In genomic region chr7:5782299-5782690, GRCh38 we compare ENCODE assay signal across 7 cellular contexts. TPM values are rescaled to one million over a fixed set of nuclear protein-coding genes. Genes with fewer than 3 reads are reported as not detected.
DNase-seq lines count a peak whose midpoint lies in the region; ATAC-seq and TF ChIP-seq lines count a peak whose summit lies in the region.
"Not testable (repeated sequence)": the region's sequence is repeated elsewhere in the genome, so short reads cannot be mapped to it uniquely, and the experiment has no call there.

No MANE protein-coding gene starts in this region.

- peaks cover 15% of the 10 kb centered on the region for H3K36me3 Mint-ChIP-seq in CD4-positive, alpha-beta T cell (ENCODE audit: low read depth)
- not testable (repeated sequence) for H3K36me3 Mint-ChIP-seq in IgD-negative memory B cell; central memory CD8-positive, alpha-beta T cell (ENCODE audit: insufficient read depth); endothelial cell (ENCODE audit: low read depth, unreplicated experiment)
- peaks cover 12% of the 10 kb centered on the region for H3K36me3 Mint-ChIP-seq in activated T-helper 17 cell treated with anti-CD3 and anti-CD28 coated beads, Interleukin-2, amount 50 U/mL, for 72 hours (ENCODE audit: low read depth)

- not testable (repeated sequence) for H4K8ac ChIP-seq in neuronal stem cell (ENCODE audit: low read depth, low read length)

- not testable (repeated sequence) for H2BK120ac ChIP-seq in neuronal stem cell (ENCODE audit: low read depth, low read length)

- not testable (repeated sequence) for H4K91ac ChIP-seq in neuronal stem cell (ENCODE audit: low read depth, low read length, poor library complexity)

- not testable (repeated sequence) for H3K9me3 ChIP-seq in CD4-positive, alpha-beta T cell (ENCODE audit: control insufficient read depth, low read length); neuronal stem cell (replicated peaks in 1 of 2; ENCODE audit: control insufficient read depth in 2 of 2, insufficient read depth in 1 of 2, low read depth in 1 of 2, low read length in 2 of 2)

- peak overlapping the region; percentile 38 for H3K4me3 Mint-ChIP-seq in CD4-positive, alpha-beta T cell
- H3K4me3 Mint-ChIP-seq in IgD-negative memory B cell (peak overlapping the region in 3 of 4 donors; percentile 37 to 63 (median 55)), endothelial cell (ENCODE audit: unreplicated experiment) (peak overlapping the region; percentile 21)
- peak overlapping the region; percentile 83 for H3K4me3 Mint-ChIP-seq in activated T-helper 17 cell treated with anti-CD3 and anti-CD28 coated beads, Interleukin-2, amount 50 U/mL, for 72 hours
- not testable (repeated sequence) for H3K4me3 Mint-ChIP-seq in central memory CD8-positive, alpha-beta T cell

- TF ChIP-seq CTCF in CD4-positive, alpha-beta T cell (IDR thresholded peaks at IDR 0.05); VCaP (conservative IDR thresholded peaks at IDR 0.05); endothelial cell (IDR thresholded peaks at IDR 0.05; ENCODE audit: unreplicated experiment): not testable (repeated sequence)

- CTCF ChIA-PET in CD4-positive, alpha-beta T cell (lab: Charles Lee): interaction anchor here (1.2 to 1.7 kb wide), 10 partner anchors 16 to 288 kb away, joined by 3 to 25 read pairs (median 4); no protein-coding TSS in a partner anchor

- not testable (repeated sequence) for H3K27ac Mint-ChIP-seq in CD4-positive, alpha-beta T cell; activated T-helper 17 cell treated with anti-CD3 and anti-CD28 coated beads, Interleukin-2, amount 50 U/mL, for 72 hours; endothelial cell (ENCODE audit: unreplicated experiment)
- peak overlapping the region in 1 of 3 donors; percentile 45 for H3K27ac Mint-ChIP-seq in IgD-negative memory B cell
- peak overlapping the region; percentile 90 for H3K27ac Mint-ChIP-seq in central memory CD8-positive, alpha-beta T cell (ENCODE audit: low read depth)

- H3K36me3 ChIP-seq in neuronal stem cell (replicated peaks in 1 of 2; ENCODE audit: control insufficient read depth in 2 of 2, insufficient read depth in 2 of 2, low read length in 2 of 2): peaks cover 7 to 20% of the 10 kb centered on the region in 2 donors

- POLR2A ChIA-PET in CD4-positive, alpha-beta T cell (lab: Charles Lee): interaction anchor here (1.3 to 2.0 kb wide), 4 partner anchors 41 to 665 kb away, joined by 3 to 27 read pairs (median 5); partner anchors contain the start of gene DAGLB

- not testable (repeated sequence) for H2BK15ac ChIP-seq in neuronal stem cell (ENCODE audit: low read length)

- not testable (repeated sequence) for H3K4me2 ChIP-seq in neuronal stem cell (ENCODE audit: insufficient read depth, low read length, poor library complexity, severe bottlenecking)

- not testable (repeated sequence) for H2BK12ac ChIP-seq in neuronal stem cell (ENCODE audit: low read length)

- not testable (repeated sequence) for H3K9ac ChIP-seq in neuronal stem cell (ENCODE audit: low read depth, low read length, poor library complexity)

- peaks cover 31% of the 10 kb centered on the region for H3K4me1 Mint-ChIP-seq in CD4-positive, alpha-beta T cell (ENCODE audit: low read depth)
- peaks cover 13 to 20% (median 19%) of the 10 kb centered on the region in 3 donors for H3K4me1 Mint-ChIP-seq in IgD-negative memory B cell
- H3K4me1 Mint-ChIP-seq in activated T-helper 17 cell treated with anti-CD3 and anti-CD28 coated beads, Interleukin-2, amount 50 U/mL, for 72 hours: peaks cover 17% of the 10 kb centered on the region
- H3K4me1 Mint-ChIP-seq in central memory CD8-positive, alpha-beta T cell: peaks cover 22% of the 10 kb centered on the region
- not testable (repeated sequence) for H3K4me1 Mint-ChIP-seq in endothelial cell (ENCODE audit: unreplicated experiment)

- not testable (repeated sequence) for H3K14ac ChIP-seq in neuronal stem cell (ENCODE audit: low read length)

- not testable (repeated sequence) for H3K23ac ChIP-seq in neuronal stem cell (ENCODE audit: low read depth, low read length, poor library complexity)

- not testable (repeated sequence) for H2BK5ac ChIP-seq in neuronal stem cell (ENCODE audit: low read length)

- not testable (repeated sequence) for H3K79me1 ChIP-seq in neuronal stem cell (ENCODE audit: low read depth, low read length)

- intact Hi-C loops in CD4-positive, alpha-beta T cell (cut with DNase I, micrococcal nuclease): loop anchor here in 1 of 2 experiments (2.0 to 5.0 kb wide), 3 partner anchors 35 to 290 kb away; no protein-coding TSS in a partner anchor

- H3K18ac ChIP-seq in neuronal stem cell (ENCODE audit: low read length): not testable (repeated sequence)

- H3K4me3 ChIP-seq in neuronal stem cell (ENCODE audit: low read length in 2 of 2): not testable (repeated sequence)

- not testable (repeated sequence) for H3K4ac ChIP-seq in neuronal stem cell (ENCODE audit: low read length)

- not testable (repeated sequence) for H3K4me1 ChIP-seq in neuronal stem cell (ENCODE audit: control insufficient read depth in 2 of 2, insufficient read depth in 1 of 2, low read depth in 1 of 2, low read length in 2 of 2)

- not testable (repeated sequence) for H3K27me3 Mint-ChIP-seq in CD4-positive, alpha-beta T cell; IgD-negative memory B cell; activated T-helper 17 cell treated with anti-CD3 and anti-CD28 coated beads, Interleukin-2, amount 50 U/mL, for 72 hours; central memory CD8-positive, alpha-beta T cell; endothelial cell (ENCODE audit: unreplicated experiment)

- not testable (repeated sequence) for H3K27ac ChIP-seq in CD4-positive, alpha-beta T cell (ENCODE audit: low read depth, low read length); neuronal stem cell (replicated peaks; ENCODE audit: low read length)
- H3K27ac ChIP-seq in VCaP: peak overlapping the region; percentile 83

- ATAC-seq in CD4-positive, alpha-beta T cell (ENCODE audit: poor library complexity); activated T-helper 17 cell treated with anti-CD3 and anti-CD28 coated beads, Interleukin-2, amount 50 U/mL, for 72 hours (replicated peaks); central memory CD8-positive, alpha-beta T cell (replicated peaks; ENCODE audit: extremely low read depth, poor library complexity, severe bottlenecking): not testable (repeated sequence)

- WGBS in neuronal stem cell (ENCODE audit: extremely low coverage in 2 of 2, insufficient read length in 2 of 2, insufficient replicate concordance in 1 of 2), 2 donors: no CpG with 5 or more reads among the region's 10 CpGs

- H3K9me3 Mint-ChIP-seq in CD4-positive, alpha-beta T cell; IgD-negative memory B cell; activated T-helper 17 cell treated with anti-CD3 and anti-CD28 coated beads, Interleukin-2, amount 50 U/mL, for 72 hours; central memory CD8-positive, alpha-beta T cell; endothelial cell (ENCODE audit: unreplicated experiment): not testable (repeated sequence)

- not testable (repeated sequence) for DNase-seq in CD4-positive, alpha-beta T cell; central memory CD8-positive, alpha-beta T cell (ENCODE audit: low spot score in 2 of 2); endothelial cell (ENCODE audit: low spot score); neuronal stem cell (ENCODE audit: low spot score)

- not testable (repeated sequence) for H2AK5ac ChIP-seq in neuronal stem cell (ENCODE audit: low read depth, low read length)

- not testable (repeated sequence) for H3K27me3 ChIP-seq in CD4-positive, alpha-beta T cell (ENCODE audit: control insufficient read depth, insufficient read depth, low read length); neuronal stem cell (ENCODE audit: control insufficient read depth in 3 of 3, insufficient read depth in 3 of 3, low read depth in 1 of 3, low read length in 3 of 3)

- H2AFZ ChIP-seq in neuronal stem cell (ENCODE audit: low read length): peak overlapping the region; percentile 99

RNA-seq across cellular contexts. Expression of gene RNF216, which starts 0.8 kb away (rescaled TPM):
- total RNA-seq in CD4-positive, alpha-beta T cell: 10 to 100 TPM; 85.7 to 88.9 TPM
- 31.6 TPM for polyA plus RNA-seq in IgD-negative memory B cell
- total RNA-seq in activated T-helper 17 cell treated with anti-CD3 and anti-CD28 coated beads, Interleukin-2, amount 50 U/mL, for 72 hours: 10 to 100 TPM; 22.4 to 28.3 TPM
- 40.8 TPM for total RNA-seq in endothelial cell (ENCODE audit: unreplicated experiment)
- polyA plus RNA-seq in neuronal stem cell (2013, experiment 1 of 2): 22.3 TPM
- 22.5 TPM for polyA plus RNA-seq in neuronal stem cell (2013, experiment 2 of 2)
